Comparison of ENCODE assay signal across 14 cellular contexts in genomic region chr19:13883665-13884064, GRCh38. TPM values are rescaled to one million over a fixed set of nuclear protein-coding genes. Genes with fewer than 3 reads are reported as not detected.
DNase-seq lines count a peak whose midpoint lies in the region; ATAC-seq and TF ChIP-seq lines count a peak whose summit lies in the region.
"Had no signal": no experiment of that assay in that cellular context is flagged by ENCODE, and none has a peak within 500 bp of the region (broad histone marks: within the 10 kb centered on the region; RNA-seq: fewer than 3 reads in every experiment).

No MANE protein-coding gene starts in this region.

- no peaks in the 10 kb centered on the region for H3K36me3 Mint-ChIP-seq in activated naive CD4-positive, alpha-beta T cell treated with anti-CD3 and anti-CD28 coated beads, Interleukin-2, amount 10 ng/mL, durations not matched to agents 7 days and 5 days
- peaks cover 11% of the 10 kb centered on the region for H3K36me3 Mint-ChIP-seq in stimulated activated effector memory CD8-positive, alpha-beta T cell treated with anti-CD3 and anti-CD28 coated beads, Interleukin-12 subunit alpha, Interleukin-12 subunit beta, amount 100 ng/mL, for 72 hours

- intact Hi-C loops in ascending aorta (cut with DNase I), result no loop called here

- H3K4me3 ChIP-seq in fibroblast of pulmonary artery (replicated peaks; ENCODE audit: low read depth, low read length), result no peak overlapping the region
- H3K4me3 ChIP-seq in ascending aorta, result no peak overlapping the region

- no peak overlapping the region for H3K27ac ChIP-seq in ascending aorta

- H3K36me3 ChIP-seq in ascending aorta, result no peaks in the 10 kb centered on the region

- H3K9me3 ChIP-seq in ascending aorta, result no peaks in the 10 kb centered on the region

- no peak overlapping the region for H3K4me3 Mint-ChIP-seq in activated naive CD4-positive, alpha-beta T cell treated with anti-CD3 and anti-CD28 coated beads, Interleukin-2, amount 10 ng/mL, durations not matched to agents 7 days and 5 days
- H3K4me3 Mint-ChIP-seq in stimulated activated effector memory CD8-positive, alpha-beta T cell treated with anti-CD3 and anti-CD28 coated beads, Interleukin-12 subunit alpha, Interleukin-12 subunit beta, amount 100 ng/mL, for 72 hours, result no peak overlapping the region
- H3K4me3 Mint-ChIP-seq: B cell had no signal

- H3K27me3 Mint-ChIP-seq in activated naive CD4-positive, alpha-beta T cell treated with anti-CD3 and anti-CD28 coated beads, Interleukin-2, amount 10 ng/mL, durations not matched to agents 7 days and 5 days, result peaks cover 29% of the 10 kb centered on the region
- H3K27me3 Mint-ChIP-seq: B cell had no signal

- TF ChIP-seq CTCF in fibroblast of pulmonary artery (IDR thresholded peaks at IDR 0.05; ENCODE audit: low read length, missing control alignments) (peak; percentile 25), ascending aorta (IDR thresholded peaks at IDR 0.05) (no peak)

- peaks cover 6 to 13% of the 10 kb centered on the region in 2 donors for H3K4me1 ChIP-seq in ascending aorta

- H3K9me3 Mint-ChIP-seq in activated naive CD4-positive, alpha-beta T cell treated with anti-CD3 and anti-CD28 coated beads, Interleukin-2, amount 10 ng/mL, durations not matched to agents 7 days and 5 days, result no peaks in the 10 kb centered on the region
- H3K9me3 Mint-ChIP-seq in stimulated activated effector memory CD8-positive, alpha-beta T cell treated with anti-CD3 and anti-CD28 coated beads, Interleukin-12 subunit alpha, Interleukin-12 subunit beta, amount 100 ng/mL, for 72 hours, result no peaks in the 10 kb centered on the region

- no peak for DNase-seq in activated naive CD4-positive, alpha-beta T cell treated with anti-CD3 and anti-CD28 coated beads, Interleukin-2, amount 10 ng/mL, durations not matched to agents 7 days and 5 days
- DNase-seq in activated naive CD4-positive, alpha-beta T cell (lab: John Stamatoyannopoulos, UW), result no peak
- DNase-seq in NCI-H69 (lab: John Stamatoyannopoulos, UW) (peak; percentile 54), fibroblast of pulmonary artery (ENCODE audit: low read depth) (no peak), NCI-H1092 treated with DMSO at 0.1 percent for 48 hours (lab: John Stamatoyannopoulos, UW) (no peak), ascending aorta (ENCODE audit: low spot score in 2 of 2) (no peak)
- DNase-seq in stimulated activated effector memory CD8-positive, alpha-beta T cell treated with anti-CD3 and anti-CD28 coated beads, Interleukin-12 subunit alpha, Interleukin-12 subunit beta, amount 100 ng/mL, for 72 hours (ENCODE audit: low spot score in 2 of 2), result no peak
- DNase-seq: activated effector memory CD4-positive, alpha-beta T cell treated with Interleukin-2 at 50 U/mL for 16 hours; foreskin melanocyte; Karpas-422; left colon; NCI-H2029 treated with DMSO at 0.1 percent for 48 hours had no signal

- peaks cover 46% of the 10 kb centered on the region for H3K4me1 Mint-ChIP-seq in activated naive CD4-positive, alpha-beta T cell treated with anti-CD3 and anti-CD28 coated beads, Interleukin-2, amount 10 ng/mL, durations not matched to agents 7 days and 5 days
- peaks cover 71% of the 10 kb centered on the region for H3K4me1 Mint-ChIP-seq in stimulated activated effector memory CD8-positive, alpha-beta T cell treated with anti-CD3 and anti-CD28 coated beads, Interleukin-12 subunit alpha, Interleukin-12 subunit beta, amount 100 ng/mL, for 72 hours

- peak overlapping the region; percentile 74 for H3K27ac Mint-ChIP-seq in activated naive CD4-positive, alpha-beta T cell treated with anti-CD3 and anti-CD28 coated beads, Interleukin-2, amount 10 ng/mL, durations not matched to agents 7 days and 5 days
- H3K27ac Mint-ChIP-seq in stimulated activated effector memory CD8-positive, alpha-beta T cell treated with anti-CD3 and anti-CD28 coated beads, Interleukin-12 subunit alpha, Interleukin-12 subunit beta, amount 100 ng/mL, for 72 hours, result peak overlapping the region; percentile 57
- H3K27ac Mint-ChIP-seq: B cell had no signal

- H3K27me3 ChIP-seq in ascending aorta, result no peaks in the 10 kb centered on the region

- CTCF ChIA-PET in activated naive CD4-positive, alpha-beta T cell treated with anti-CD3 and anti-CD28 coated beads, Interleukin-2, amount 10 ng/mL, durations not matched to agents 7 days and 5 days (lab: Charles Lee), result interaction anchor here (2.1 to 5.3 kb wide), 3 partner anchors 148 to 176 kb away, joined by 5 to 22 read pairs (median 11); partner anchors contain the start of gene IL27RA

- no peak for ATAC-seq in stimulated activated effector memory CD8-positive, alpha-beta T cell treated with anti-CD3 and anti-CD28 coated beads, Interleukin-12 subunit alpha, Interleukin-12 subunit beta, amount 100 ng/mL, for 72 hours
- ATAC-seq in HG03521 (IDR thresholded peaks at IDR 0.05; ENCODE audit: unreplicated experiment), result no peak
- ATAC-seq: left colon had no signal

RNA-seq across cellular contexts. Expression of gene NANOS3, which starts 6.7 kb away (rescaled TPM):
- not detected for total RNA-seq in ascending aorta
- total RNA-seq: B cell had no signal

RNA-seq across cellular contexts. Expression of gene BRME1, which starts 22.3 kb away (rescaled TPM):
- total RNA-seq in ascending aorta, result not detected

RNA-seq across cellular contexts. Expression of gene CC2D1A, which starts 22.3 kb away (rescaled TPM):
- total RNA-seq in ascending aorta, result 128 TPM

RNA-seq across cellular contexts. Expression of gene PODNL1, which starts 54.6 kb away (rescaled TPM):
- 12.9 TPM for total RNA-seq in ascending aorta
- total RNA-seq: B cell had no signal
